In the genomic region with DNA sequence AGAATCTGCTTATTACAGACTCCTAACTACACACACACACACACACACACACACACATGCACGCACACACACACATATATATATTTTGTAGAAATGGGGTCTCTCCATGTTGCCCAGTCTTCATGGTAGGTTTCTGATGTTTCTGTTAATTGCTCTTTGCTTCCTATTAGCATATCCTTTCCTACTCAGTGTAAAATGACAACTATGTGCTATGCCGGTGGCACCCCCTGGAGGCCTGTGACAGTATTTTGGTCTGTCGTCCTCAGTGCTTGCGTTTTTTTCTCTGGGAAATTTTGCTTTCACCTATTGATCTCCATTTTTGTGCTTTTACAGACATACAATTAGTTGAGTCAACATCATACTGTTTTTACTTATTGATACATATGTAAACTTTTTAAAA, we compare ENCODE assay signal across 8 cellular contexts.
A peak's percentile ranks its signal among the peaks of the same experiment; 100 is the strongest.
DNase-seq lines count a peak whose midpoint lies in the region; ATAC-seq and TF ChIP-seq lines count a peak whose summit lies in the region.

No MANE protein-coding gene starts in this region.

- no peaks in the 10 kb centered on the region for H3K36me3 ChIP-seq in mesendoderm (ENCODE audit: control insufficient read depth, insufficient read depth, low read length)

- ATAC-seq in GM21717 (IDR thresholded peaks at IDR 0.05; ENCODE audit: unreplicated experiment), result no peak
- no peak for ATAC-seq in activated CD4-positive, CD25-positive, alpha-beta regulatory T cell treated with anti-CD3 and anti-CD28 coated beads, Interleukin-2, amount 50 U/mL, for 24 hours

- no peak overlapping the region for H4K5ac ChIP-seq in mesendoderm (ENCODE audit: low read length)

- no peak overlapping the region for H3K4me2 ChIP-seq in mesendoderm (ENCODE audit: low read length)

- TF ChIP-seq CTCF in WI38 (IDR thresholded peaks at IDR 0.05; ENCODE audit: low read depth, low read length), result peak; percentile 16; the same call in 1 of the 2 replicates

- H3K27me3 ChIP-seq in mesendoderm (ENCODE audit: insufficient read depth, low read length, poor library complexity), result no peaks in the 10 kb centered on the region

- no peaks in the 10 kb centered on the region for H3K79me1 ChIP-seq in mesendoderm (ENCODE audit: low read length)

- H2BK120ac ChIP-seq in mesendoderm (ENCODE audit: low read depth, low read length), result no peak overlapping the region

- H3K4ac ChIP-seq in mesendoderm (ENCODE audit: low read depth, low read length), result no peak overlapping the region

- no peak overlapping the region for H2AK5ac ChIP-seq in mesendoderm (ENCODE audit: low read length)

- H3K18ac ChIP-seq in mesendoderm (ENCODE audit: low read length), result no peak overlapping the region

- no peak overlapping the region for H2BK5ac ChIP-seq in mesendoderm (ENCODE audit: low read length)

- H3K79me2 ChIP-seq in mesendoderm (ENCODE audit: control insufficient read depth, insufficient read depth, low read length), result no peaks in the 10 kb centered on the region

- no peak overlapping the region for H3K23ac ChIP-seq in mesendoderm (ENCODE audit: low read length)

- no peak overlapping the region for H4K8ac ChIP-seq in mesendoderm (ENCODE audit: low read depth, low read length)

- no peak overlapping the region for H3K4me3 ChIP-seq in WI38 (ENCODE audit: low read depth, low read length)
- no peak overlapping the region for H3K4me3 ChIP-seq in mesendoderm (ENCODE audit: low read length)

- H3K27ac ChIP-seq in mesendoderm (ENCODE audit: low read depth, low read length), result no peak overlapping the region

- H3K56ac ChIP-seq in mesendoderm (ENCODE audit: low read length), result no peak overlapping the region

- no peak overlapping the region for H3K9ac ChIP-seq in mesendoderm (ENCODE audit: low read length)

- DNase-seq in ELR (ENCODE audit: low read depth) (peak; percentile 3), HK-2 (ENCODE audit: unreplicated experiment) (peak; percentile 1), mesendoderm (peak; percentile 79), NCI-H2171 (lab: John Stamatoyannopoulos, UW) (no peak), NCI-H524 treated with DMSO at 0.1 percent for 48 hours (lab: John Stamatoyannopoulos, UW) (no peak)

- no peaks in the 10 kb centered on the region for H3K4me1 ChIP-seq in mesendoderm (ENCODE audit: control insufficient read depth, low read depth, low read length)

- no CpG with 5 or more reads among the region's 4 CpGs for WGBS in mesendoderm (ENCODE audit: extremely low coverage, insufficient coverage, low lambda C conversion rate)

- no peak overlapping the region for H2BK15ac ChIP-seq in mesendoderm (replicated peaks; ENCODE audit: low read depth)

Comparison
In these comparisons a context has a peak if more than half of its experiments do, and no peak if none do; other contexts are left out.
1. DNase-seq: peak in ELR (single experiment), HK-2 (single experiment) and mesendoderm (single experiment); none in NCI-H2171 (single experiment) and NCI-H524 treated with DMSO at 0.1 percent for 48 hours (single experiment).